ENCODE assay signal across 8 cellular contexts in the genomic region with DNA sequence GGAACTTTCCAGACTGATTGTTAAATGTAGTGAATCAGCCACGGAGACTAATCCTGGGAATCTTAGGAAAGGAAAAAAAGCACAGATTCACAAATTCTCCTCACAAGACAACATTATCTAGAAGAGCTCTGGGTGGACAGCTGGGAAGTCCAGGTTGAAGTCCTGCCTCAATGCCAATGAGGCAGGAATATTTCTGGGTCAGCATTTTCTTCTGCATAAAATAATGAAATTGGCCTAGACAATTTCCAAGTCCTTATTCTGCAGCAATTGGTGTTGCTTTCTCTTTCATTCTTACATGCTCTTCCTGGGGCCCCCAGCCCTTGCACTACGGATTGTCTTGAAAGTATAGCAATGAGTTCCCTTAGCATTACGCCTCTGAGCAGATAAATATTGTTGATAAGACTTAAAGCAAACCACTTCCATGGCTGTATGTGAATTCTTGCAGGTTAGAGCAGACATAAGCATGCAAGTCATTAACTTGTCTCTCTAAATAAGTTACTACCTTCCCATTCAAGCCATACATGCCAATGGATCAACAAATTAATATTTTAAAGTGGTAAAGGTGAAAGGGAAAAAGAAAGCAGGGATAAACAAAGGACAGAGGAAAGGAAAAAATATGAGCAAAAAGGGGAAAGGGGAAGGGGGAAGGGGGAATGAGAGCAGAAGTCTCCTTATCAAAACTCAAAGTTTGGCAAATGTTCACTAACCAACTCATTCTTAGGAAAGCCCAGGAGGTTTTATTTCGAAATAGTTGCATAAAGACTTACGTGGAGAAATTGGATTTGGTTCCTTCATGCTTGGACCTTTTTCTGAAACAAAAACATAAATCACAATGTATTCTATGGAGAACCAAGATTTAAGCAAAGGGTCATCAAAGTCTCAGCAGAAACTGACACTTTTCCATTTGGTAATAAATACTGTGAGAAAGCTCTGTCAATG.
DNase-seq lines count a peak whose midpoint lies in the region; ATAC-seq and TF ChIP-seq lines count a peak whose summit lies in the region.

No MANE protein-coding gene starts in this region.

- H4K20me1 ChIP-seq in GM23338 (replicated peaks; ENCODE audit: insufficient read depth) = no peaks in the 10 kb centered on the region

- peak overlapping the region; percentile 49 for H3K4me3 Mint-ChIP-seq in activated T-cell treated with anti-CD3 and anti-CD28 coated beads, Interleukin-2, amount 50 U/mL, for 24 hours
- H3K4me3 Mint-ChIP-seq in GM23338 = no peak overlapping the region

- no peaks in the 10 kb centered on the region for H3K9me3 Mint-ChIP-seq in activated T-cell treated with anti-CD3 and anti-CD28 coated beads, Interleukin-2, amount 50 U/mL, for 24 hours
- H3K9me3 Mint-ChIP-seq in GM23338 = no peaks in the 10 kb centered on the region

- no peak overlapping the region for H2AFZ ChIP-seq in GM23338

- H3F3A ChIP-seq in GM23338 (replicated peaks; ENCODE audit: low read depth) = no peaks in the 10 kb centered on the region

- H3K9me3 ChIP-seq in lung (ENCODE audit: control insufficient read depth in 2 of 2, insufficient read depth in 1 of 2, low read length in 1 of 2) = no peaks in the 10 kb centered on the region

- peak; percentile 51 for DNase-seq in activated T-cell treated with anti-CD3 and anti-CD28 coated beads, Interleukin-2, amount 50 U/mL, for 24 hours
- no peak for DNase-seq in lung (ENCODE audit: low spot score)
- DNase-seq in NCI-H748 (lab: John Stamatoyannopoulos, UW; ENCODE audit: unreplicated experiment) = no peak
- DNase-seq in pons (ENCODE audit: low spot score) = no peak
- no peak for DNase-seq in NOMO-1 treated with dmso at 0.1 percent for 144 hours (lab: John Stamatoyannopoulos, UW; ENCODE audit: unreplicated experiment)
- DNase-seq in GM23338 (ENCODE audit: low spot score) = no peak

- no peak for TF ChIP-seq CTCF in lung (IDR thresholded peaks at IDR 0.05; ENCODE audit: control extremely low read depth, extremely low read depth)
- no peak for TF ChIP-seq CTCF in GM23338 (conservative IDR thresholded peaks at IDR 0.05; ENCODE audit: low read depth in 2 of 2)

- no peak overlapping the region for H3K4me2 ChIP-seq in GM23338

- H3K27ac ChIP-seq in lung (ENCODE audit: low read depth in 1 of 2, low read length in 1 of 2) (peak overlapping the region; percentile 9 to 33), GM23338 (ENCODE audit: low read depth) (no peak overlapping the region)

- no peaks in the 10 kb centered on the region for H3K79me2 ChIP-seq in GM23338 (replicated peaks; ENCODE audit: insufficient read depth)

- H3K36me3 ChIP-seq in lung (ENCODE audit: control insufficient read depth in 2 of 2, insufficient read depth in 2 of 2, low read length in 2 of 2) = peaks cover 2 to 4% of the 10 kb centered on the region in 2 donors
- no peaks in the 10 kb centered on the region for H3K36me3 ChIP-seq in GM23338 (ENCODE audit: insufficient read depth)

- H3K27me3 ChIP-seq in lung (ENCODE audit: control insufficient read depth, insufficient read depth) (no peaks in the 10 kb centered on the region), GM23338 (ENCODE audit: insufficient read depth) (no peaks in the 10 kb centered on the region)

- H3K9me2 ChIP-seq in GM23338 (ENCODE audit: insufficient read depth) = no peaks in the 10 kb centered on the region

- peak overlapping the region; percentile 81 for H3K27ac Mint-ChIP-seq in activated T-cell treated with anti-CD3 and anti-CD28 coated beads, Interleukin-2, amount 50 U/mL, for 24 hours
- no peak overlapping the region for H3K27ac Mint-ChIP-seq in GM23338

- H3K4me1 Mint-ChIP-seq in activated T-cell treated with anti-CD3 and anti-CD28 coated beads, Interleukin-2, amount 50 U/mL, for 24 hours (ENCODE audit: low read depth) = peaks cover 37% of the 10 kb centered on the region
- H3K4me1 Mint-ChIP-seq in GM23338 = peaks cover 11% of the 10 kb centered on the region; the same call in 2 of the 3 replicates

- H3K36me3 Mint-ChIP-seq in activated T-cell treated with anti-CD3 and anti-CD28 coated beads, Interleukin-2, amount 50 U/mL, for 24 hours (ENCODE audit: low read depth) = peaks cover 72% of the 10 kb centered on the region
- no peaks in the 10 kb centered on the region for H3K36me3 Mint-ChIP-seq in GM23338 (ENCODE audit: low read depth)

- H3K27me3 Mint-ChIP-seq in activated T-cell treated with anti-CD3 and anti-CD28 coated beads, Interleukin-2, amount 50 U/mL, for 24 hours = no peaks in the 10 kb centered on the region
- H3K27me3 Mint-ChIP-seq in GM23338 (ENCODE audit: insufficient read depth, low read depth, poor library complexity) = no peaks in the 10 kb centered on the region

- 21 to 28% methylated on average over 5 of the region's 5 CpGs for WGBS in lung, 2 donors

- H3K4me1 ChIP-seq in lung (ENCODE audit: control insufficient read depth in 2 of 2, insufficient read depth in 2 of 2, low read length in 2 of 2) (peaks cover 6 to 30% of the 10 kb centered on the region in 2 donors), GM23338 (ENCODE audit: insufficient read depth) (no peaks in the 10 kb centered on the region)

- H3K4me3 ChIP-seq in lung (no peak overlapping the region), GM23338 (no peak overlapping the region)

- ATAC-seq in GM18868 (IDR thresholded peaks at IDR 0.05; ENCODE audit: unreplicated experiment) (peak; percentile 96), HG02938 (IDR thresholded peaks at IDR 0.05; ENCODE audit: unreplicated experiment) (peak; percentile 88), lung (ENCODE audit: insufficient read depth, low FRiP score) (no peak), GM23338 (no peak)

TF ChIP-seq in GM23338, 12 proteins besides CTCF, POLR2A, EP300 and RAD21 (continues in another document):
- TF ChIP-seq, protein P1, sequence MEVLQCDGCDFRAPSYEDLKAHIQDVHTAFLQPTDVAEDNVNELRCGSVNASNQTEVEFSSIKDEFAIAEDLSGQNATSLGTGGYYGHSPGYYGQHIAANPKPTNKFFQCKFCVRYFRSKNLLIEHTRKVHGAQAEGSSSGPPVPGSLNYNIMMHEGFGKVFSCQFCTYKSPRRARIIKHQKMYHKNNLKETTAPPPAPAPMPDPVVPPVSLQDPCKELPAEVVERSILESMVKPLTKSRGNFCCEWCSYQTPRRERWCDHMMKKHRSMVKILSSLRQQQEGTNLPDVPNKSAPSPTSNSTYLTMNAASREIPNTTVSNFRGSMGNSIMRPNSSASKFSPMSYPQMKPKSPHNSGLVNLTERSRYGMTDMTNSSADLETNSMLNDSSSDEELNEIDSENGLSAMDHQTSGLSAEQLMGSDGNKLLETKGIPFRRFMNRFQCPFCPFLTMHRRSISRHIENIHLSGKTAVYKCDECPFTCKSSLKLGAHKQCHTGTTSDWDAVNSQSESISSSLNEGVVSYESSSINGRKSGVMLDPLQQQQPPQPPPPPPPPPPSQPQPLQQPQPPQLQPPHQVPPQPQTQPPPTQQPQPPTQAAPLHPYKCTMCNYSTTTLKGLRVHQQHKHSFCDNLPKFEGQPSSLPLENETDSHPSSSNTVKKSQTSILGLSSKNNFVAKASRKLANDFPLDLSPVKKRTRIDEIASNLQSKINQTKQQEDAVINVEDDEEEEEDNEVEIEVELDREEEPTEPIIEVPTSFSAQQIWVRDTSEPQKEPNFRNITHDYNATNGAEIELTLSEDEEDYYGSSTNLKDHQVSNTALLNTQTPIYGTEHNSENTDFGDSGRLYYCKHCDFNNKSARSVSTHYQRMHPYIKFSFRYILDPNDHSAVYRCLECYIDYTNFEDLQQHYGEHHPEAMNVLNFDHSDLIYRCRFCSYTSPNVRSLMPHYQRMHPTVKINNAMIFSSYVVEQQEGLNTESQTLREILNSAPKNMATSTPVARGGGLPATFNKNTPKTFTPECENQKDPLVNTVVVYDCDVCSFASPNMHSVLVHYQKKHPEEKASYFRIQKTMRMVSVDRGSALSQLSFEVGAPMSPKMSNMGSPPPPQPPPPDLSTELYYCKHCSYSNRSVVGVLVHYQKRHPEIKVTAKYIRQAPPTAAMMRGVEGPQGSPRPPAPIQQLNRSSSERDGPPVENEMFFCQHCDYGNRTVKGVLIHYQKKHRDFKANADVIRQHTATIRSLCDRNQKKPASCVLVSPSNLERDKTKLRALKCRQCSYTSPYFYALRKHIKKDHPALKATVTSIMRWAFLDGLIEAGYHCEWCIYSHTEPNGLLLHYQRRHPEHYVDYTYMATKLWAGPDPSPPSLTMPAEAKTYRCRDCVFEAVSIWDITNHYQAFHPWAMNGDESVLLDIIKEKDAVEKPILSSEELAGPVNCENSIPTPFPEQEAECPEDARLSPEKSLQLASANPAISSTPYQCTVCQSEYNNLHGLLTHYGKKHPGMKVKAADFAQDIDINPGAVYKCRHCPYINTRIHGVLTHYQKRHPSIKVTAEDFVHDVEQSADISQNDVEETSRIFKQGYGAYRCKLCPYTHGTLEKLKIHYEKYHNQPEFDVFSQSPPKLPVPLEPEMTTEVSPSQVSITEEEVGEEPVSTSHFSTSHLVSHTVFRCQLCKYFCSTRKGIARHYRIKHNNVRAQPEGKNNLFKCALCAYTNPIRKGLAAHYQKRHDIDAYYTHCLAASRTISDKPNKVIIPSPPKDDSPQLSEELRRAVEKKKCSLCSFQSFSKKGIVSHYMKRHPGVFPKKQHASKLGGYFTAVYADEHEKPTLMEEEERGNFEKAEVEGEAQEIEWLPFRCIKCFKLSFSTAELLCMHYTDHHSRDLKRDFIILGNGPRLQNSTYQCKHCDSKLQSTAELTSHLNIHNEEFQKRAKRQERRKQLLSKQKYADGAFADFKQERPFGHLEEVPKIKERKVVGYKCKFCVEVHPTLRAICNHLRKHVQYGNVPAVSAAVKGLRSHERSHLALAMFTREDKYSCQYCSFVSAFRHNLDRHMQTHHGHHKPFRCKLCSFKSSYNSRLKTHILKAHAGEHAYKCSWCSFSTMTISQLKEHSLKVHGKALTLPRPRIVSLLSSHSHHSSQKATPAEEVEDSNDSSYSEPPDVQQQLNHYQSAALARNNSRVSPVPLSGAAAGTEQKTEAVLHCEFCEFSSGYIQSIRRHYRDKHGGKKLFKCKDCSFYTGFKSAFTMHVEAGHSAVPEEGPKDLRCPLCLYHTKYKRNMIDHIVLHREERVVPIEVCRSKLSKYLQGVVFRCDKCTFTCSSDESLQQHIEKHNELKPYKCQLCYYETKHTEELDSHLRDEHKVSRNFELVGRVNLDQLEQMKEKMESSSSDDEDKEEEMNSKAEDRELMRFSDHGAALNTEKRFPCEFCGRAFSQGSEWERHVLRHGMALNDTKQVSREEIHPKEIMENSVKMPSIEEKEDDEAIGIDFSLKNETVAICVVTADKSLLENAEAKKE (CRISPR knock-in tag; IDR thresholded peaks at IDR 0.05) = no peak
- no peak for TF ChIP-seq ZNF114 (CRISPR knock-in tag; IDR thresholded peaks at IDR 0.05)
- TF ChIP-seq CREB1 (CRISPR knock-in tag; IDR thresholded peaks at IDR 0.05; ENCODE audit: low read depth) = no peak

Comparison
In these comparisons a context has a peak if more than half of its experiments do, and no peak if none do; other contexts are left out.
1. ATAC-seq: peak in GM18868 (single experiment) and HG02938 (single experiment); none in lung (single experiment) and GM23338 (single experiment).